11 cellular contexts compared by ENCODE assay signal in genomic region chr13:99382428-99383133, GRCh38.
A peak's percentile ranks its signal among the peaks of the same experiment; 100 is the strongest.
DNase-seq lines count a peak whose midpoint lies in the region; ATAC-seq and TF ChIP-seq lines count a peak whose summit lies in the region.
"Had no signal": no experiment of that assay in that cellular context is flagged by ENCODE, and none has a peak within 500 bp of the region (broad histone marks: within the 10 kb centered on the region; RNA-seq: fewer than 3 reads in every experiment).

No MANE protein-coding gene starts in this region.

- peak overlapping the region; percentile 91 for H3K27ac Mint-ChIP-seq in activated naive CD4-positive, alpha-beta T cell treated with anti-CD3 and anti-CD28 coated beads, Interleukin-2, amount 10 ng/mL, durations not matched to agents 7 days and 5 days
- H3K27ac Mint-ChIP-seq: nephron had no signal

- H3K27me3 Mint-ChIP-seq in activated naive CD4-positive, alpha-beta T cell treated with anti-CD3 and anti-CD28 coated beads, Interleukin-2, amount 10 ng/mL, durations not matched to agents 7 days and 5 days, result no peaks in the 10 kb centered on the region

- CTCF ChIA-PET in activated naive CD4-positive, alpha-beta T cell treated with anti-CD3 and anti-CD28 coated beads, Interleukin-2, amount 10 ng/mL, durations not matched to agents 7 days and 5 days (lab: Charles Lee), result interaction anchor here (0.7 to 13.8 kb wide), 14 partner anchors 8 to 206 kb away, joined by 3 to 328 read pairs (median 4); no protein-coding TSS in a partner anchor

- H3K9me3 ChIP-seq in lower lobe of right lung (no peaks in the 10 kb centered on the region), vagina (no peaks in the 10 kb centered on the region)

- peaks cover 12% of the 10 kb centered on the region for H3K4me1 ChIP-seq in lower lobe of right lung
- peaks cover 7% of the 10 kb centered on the region for H3K4me1 ChIP-seq in vagina

- peak; percentile 55 for DNase-seq in stimulated activated CD4-positive, alpha-beta T cell treated with anti-CD3 and anti-CD28 coated beads, Interleukin-15, amount 100 ng/mL, for 24 hours
- DNase-seq in stimulated activated CD4-positive, alpha-beta T cell treated with anti-CD3 and anti-CD28 coated beads, Interleukin-2, amount 100 ng/mL, for 48 hours, result no peak
- peak; percentile 66 for DNase-seq in activated naive CD4-positive, alpha-beta T cell treated with anti-CD3 and anti-CD28 coated beads, Interleukin-2, amount 10 ng/mL, durations not matched to agents 7 days and 5 days
- DNase-seq in lower lobe of right lung (no peak), vagina (ENCODE audit: extremely low spot score in 2 of 2) (peak; percentile 62 to 64), NCI-H1417 treated with DMSO at 0.1 percent for 48 hours (lab: John Stamatoyannopoulos, UW) (no peak), H4 (ENCODE audit: low spot score) (no peak)

- no peaks in the 10 kb centered on the region for H3K9me3 Mint-ChIP-seq in activated naive CD4-positive, alpha-beta T cell treated with anti-CD3 and anti-CD28 coated beads, Interleukin-2, amount 10 ng/mL, durations not matched to agents 7 days and 5 days
- H3K9me3 Mint-ChIP-seq: nephron had no signal

- H3K36me3 Mint-ChIP-seq in activated naive CD4-positive, alpha-beta T cell treated with anti-CD3 and anti-CD28 coated beads, Interleukin-2, amount 10 ng/mL, durations not matched to agents 7 days and 5 days, result peaks cover 53% of the 10 kb centered on the region

- peak overlapping the region; percentile 49 for H3K4me3 Mint-ChIP-seq in activated naive CD4-positive, alpha-beta T cell treated with anti-CD3 and anti-CD28 coated beads, Interleukin-2, amount 10 ng/mL, durations not matched to agents 7 days and 5 days
- H3K4me3 Mint-ChIP-seq: nephron had no signal

- TF ChIP-seq POLR2A in vagina (IDR thresholded peaks at IDR 0.05), result no peak

- peaks cover 27% of the 10 kb centered on the region for H3K36me3 ChIP-seq in lower lobe of right lung
- peaks cover 0 to 12% of the 10 kb centered on the region in 2 donors for H3K36me3 ChIP-seq in vagina

- peak; percentile 24 to 29 for ATAC-seq in lower lobe of right lung
- ATAC-seq in GM21423 (IDR thresholded peaks at IDR 0.05; ENCODE audit: unreplicated experiment), result no peak

- H3K27ac ChIP-seq in lower lobe of right lung (no peak overlapping the region), vagina (no peak overlapping the region)
- H3K27ac ChIP-seq: hepatocyte, VCaP had no signal

- peaks cover 92% of the 10 kb centered on the region for H3K4me1 Mint-ChIP-seq in activated naive CD4-positive, alpha-beta T cell treated with anti-CD3 and anti-CD28 coated beads, Interleukin-2, amount 10 ng/mL, durations not matched to agents 7 days and 5 days
- H3K4me1 Mint-ChIP-seq: nephron had no signal

- intact Hi-C loops in lower lobe of right lung (cut with DNase I) (no loop called here), vagina (cut with DNase I) (no loop called here)

- no peaks in the 10 kb centered on the region for H3K27me3 ChIP-seq in lower lobe of right lung (ENCODE audit: low read depth)
- no peaks in the 10 kb centered on the region for H3K27me3 ChIP-seq in vagina
- H3K27me3 ChIP-seq: hepatocyte had no signal

- H3K4me3 ChIP-seq in lower lobe of right lung, result no peak overlapping the region
- no peak overlapping the region for H3K4me3 ChIP-seq in vagina
- H3K4me3 ChIP-seq: hepatocyte had no signal

- no peak for TF ChIP-seq CTCF in lower lobe of right lung (IDR thresholded peaks at IDR 0.05)
- no peak for TF ChIP-seq CTCF in vagina (IDR thresholded peaks at IDR 0.05)

Comparison
In these comparisons a context has a peak if more than half of its experiments do, and no peak if none do; other contexts are left out.
1. DNase-seq: peak in stimulated activated CD4-positive, alpha-beta T cell treated with anti-CD3 and anti-CD28 coated beads, Interleukin-15, amount 100 ng/mL, for 24 hours (single experiment), activated naive CD4-positive, alpha-beta T cell treated with anti-CD3 and anti-CD28 coated beads, Interleukin-2, amount 10 ng/mL, durations not matched to agents 7 days and 5 days (single experiment) and vagina (2 of 2); none in stimulated activated CD4-positive, alpha-beta T cell treated with anti-CD3 and anti-CD28 coated beads, Interleukin-2, amount 100 ng/mL, for 48 hours (0 of 2), lower lobe of right lung (single experiment), NCI-H1417 treated with DMSO at 0.1 percent for 48 hours (single experiment) and H4 (single experiment).